In the genomic region with DNA sequence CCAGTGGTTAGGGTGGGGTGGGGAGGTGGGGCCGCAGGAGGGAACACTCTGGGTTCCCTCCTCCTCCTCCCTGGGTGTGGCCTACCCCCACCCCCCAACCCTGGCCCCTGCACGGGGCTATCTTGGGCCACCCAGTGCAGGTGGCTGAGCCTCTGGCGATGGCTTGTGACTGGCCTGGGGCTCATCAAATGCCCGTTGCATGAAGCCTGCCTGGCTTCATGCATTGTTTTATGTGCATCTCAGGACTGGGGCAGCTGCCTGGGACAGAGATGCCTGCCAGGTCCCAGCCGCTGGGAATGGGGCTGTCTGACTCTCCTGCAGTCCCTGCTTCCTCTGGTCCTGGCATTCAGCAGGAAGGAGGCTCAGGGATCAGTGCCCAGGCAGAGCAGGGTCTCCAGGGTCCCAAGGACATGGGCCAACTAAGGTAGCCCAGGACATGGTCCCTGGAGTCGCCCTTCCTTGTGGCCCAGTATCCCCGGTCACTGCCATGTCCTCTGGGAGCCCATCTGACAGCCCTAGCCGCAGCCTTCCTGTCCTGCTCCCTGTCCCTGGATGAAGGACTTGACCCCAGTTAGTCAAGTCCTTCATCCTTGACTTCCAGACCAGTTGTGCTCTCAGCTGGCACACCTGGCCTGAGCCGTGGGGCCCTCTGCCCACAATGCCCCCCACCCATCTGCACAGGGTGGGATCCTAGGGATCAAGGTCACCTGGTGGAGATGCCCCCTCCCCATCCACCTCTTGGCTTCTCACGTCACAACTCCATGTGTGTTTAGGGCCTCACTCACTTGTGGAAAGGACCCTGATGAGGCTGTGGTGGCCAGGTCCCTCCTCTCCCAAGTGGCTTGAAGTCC, we compare ENCODE assay signal across 21 cellular contexts.
"Had no signal": no experiment of that assay in that cellular context is flagged by ENCODE, and none has a peak within 500 bp of the region (broad histone marks: within the 10 kb centered on the region; RNA-seq: fewer than 3 reads in every experiment).

No MANE protein-coding gene starts in this region.

- H3K27me3 ChIP-seq: cardiac muscle cell, tibial artery had no signal

- H3K36me3 Mint-ChIP-seq: activated CD8-positive, alpha-beta memory T cell treated with anti-CD3 and anti-CD28 coated beads, Interleukin-2, amount 10 ng/mL, durations not matched to agents 7 days and 5 days; activated naive CD4-positive, alpha-beta T cell treated with anti-CD3 and anti-CD28 coated beads, Interleukin-2, amount 10 ng/mL, durations not matched to agents 7 days and 5 days; memory B cell; naive thymus-derived CD4-positive, alpha-beta T cell had no signal

- H3K9me3 Mint-ChIP-seq: activated CD4-positive, alpha-beta memory T cell treated with anti-CD3 and anti-CD28 coated beads, Interleukin-2, amount 10 ng/mL, durations not matched to agents 7 days and 5 days; activated naive CD4-positive, alpha-beta T cell treated with anti-CD3 and anti-CD28 coated beads, Interleukin-2, amount 10 ng/mL, durations not matched to agents 7 days and 5 days; activated T-helper 17 cell treated with anti-CD3 and anti-CD28 coated beads, Interleukin-2, amount 50 U/mL, for 72 hours; memory B cell had no signal

- DNase-seq: activated CD4-positive, alpha-beta memory T cell treated with anti-CD3 and anti-CD28 coated beads, Interleukin-2, amount 10 ng/mL, durations not matched to agents 7 days and 5 days; activated CD4-positive, alpha-beta T cell treated with anti-CD3 and anti-CD28 coated beads for 48 hours; activated CD4-positive, CD25-positive, alpha-beta regulatory T cell; activated CD8-positive, alpha-beta memory T cell treated with anti-CD3 and anti-CD28 coated beads, Interleukin-2, amount 10 ng/mL, durations not matched to agents 7 days and 5 days; erythroblast; head of caudate nucleus; left ventricle myocardium superior; naive thymus-derived CD4-positive, alpha-beta T cell; stimulated activated CD4-positive, alpha-beta T cell treated with anti-CD3 and anti-CD28 coated beads, Interleukin-12 subunit alpha, Interleukin-12 subunit beta, amount 100 ng/mL, for 4 hours; stimulated activated CD4-positive, alpha-beta T cell treated with anti-CD3 and anti-CD28 coated beads, Interleukin-1b, Interleukin-23, amount 100 ng/mL, for 48 hours; stimulated activated CD8-positive, alpha-beta memory T cell treated with anti-CD3 and anti-CD28 coated beads, Interleukin-4, amount 100 ng/mL, for 48 hours; stimulated activated naive CD8-positive, alpha-beta T cell treated with anti-CD3 and anti-CD28 coated beads, Interleukin-15, Interleukin-2, amounts not matched to agents 100 U/mL and 50 U/mL, for 24 hours; substantia nigra; T-helper 9 cell had no signal

- H3K4me3 ChIP-seq: adrenal gland, cardiac muscle cell, tibial artery had no signal

- ATAC-seq: activated CD8-positive, alpha-beta memory T cell treated with anti-CD3 and anti-CD28 coated beads, Interleukin-2, amount 10 ng/mL, durations not matched to agents 7 days and 5 days; activated T-helper 17 cell treated with anti-CD3 and anti-CD28 coated beads, Interleukin-2, amount 50 U/mL, for 72 hours; left ventricle myocardium superior; naive thymus-derived CD4-positive, alpha-beta T cell; SK-N-SH treated with all-trans-retinoic acid at 6 μM for 48 hours; stimulated activated naive CD8-positive, alpha-beta T cell treated with anti-CD3 and anti-CD28 coated beads, Interleukin-15, Interleukin-2, amounts not matched to agents 100 U/mL and 50 U/mL, for 24 hours had no signal

- H3K27ac ChIP-seq: adrenal gland, cardiac muscle cell, tibial artery had no signal

- H3K4me1 ChIP-seq: adrenal gland had no signal

- H3K9me3 ChIP-seq: adrenal gland, tibial artery had no signal

- H3K36me3 ChIP-seq: adrenal gland, cardiac muscle cell, tibial artery had no signal

- H3K27ac Mint-ChIP-seq: activated CD4-positive, alpha-beta memory T cell treated with anti-CD3 and anti-CD28 coated beads, Interleukin-2, amount 10 ng/mL, durations not matched to agents 7 days and 5 days; activated CD8-positive, alpha-beta memory T cell treated with anti-CD3 and anti-CD28 coated beads, Interleukin-2, amount 10 ng/mL, durations not matched to agents 7 days and 5 days; activated naive CD4-positive, alpha-beta T cell treated with anti-CD3 and anti-CD28 coated beads, Interleukin-2, amount 10 ng/mL, durations not matched to agents 7 days and 5 days; activated T-helper 17 cell treated with anti-CD3 and anti-CD28 coated beads, Interleukin-2, amount 50 U/mL, for 72 hours; memory B cell; naive thymus-derived CD4-positive, alpha-beta T cell had no signal

- H3K4me1 Mint-ChIP-seq: activated CD4-positive, alpha-beta memory T cell treated with anti-CD3 and anti-CD28 coated beads, Interleukin-2, amount 10 ng/mL, durations not matched to agents 7 days and 5 days; activated naive CD4-positive, alpha-beta T cell treated with anti-CD3 and anti-CD28 coated beads, Interleukin-2, amount 10 ng/mL, durations not matched to agents 7 days and 5 days; activated T-helper 17 cell treated with anti-CD3 and anti-CD28 coated beads, Interleukin-2, amount 50 U/mL, for 72 hours; naive thymus-derived CD4-positive, alpha-beta T cell had no signal

- H3K4me3 Mint-ChIP-seq: activated CD4-positive, alpha-beta memory T cell treated with anti-CD3 and anti-CD28 coated beads, Interleukin-2, amount 10 ng/mL, durations not matched to agents 7 days and 5 days; activated CD8-positive, alpha-beta memory T cell treated with anti-CD3 and anti-CD28 coated beads, Interleukin-2, amount 10 ng/mL, durations not matched to agents 7 days and 5 days; activated naive CD4-positive, alpha-beta T cell treated with anti-CD3 and anti-CD28 coated beads, Interleukin-2, amount 10 ng/mL, durations not matched to agents 7 days and 5 days; activated T-helper 17 cell treated with anti-CD3 and anti-CD28 coated beads, Interleukin-2, amount 50 U/mL, for 72 hours; memory B cell; naive thymus-derived CD4-positive, alpha-beta T cell had no signal
